ENCODE assay signal across 8 cellular contexts in genomic region chr14:74763803-74764531, GRCh38. TPM values are rescaled to one million over a fixed set of nuclear protein-coding genes. Genes with fewer than 3 reads are reported as not detected.
A peak's percentile ranks its signal among the peaks of the same experiment; 100 is the strongest.
DNase-seq lines count a peak whose midpoint lies in the region; ATAC-seq and TF ChIP-seq lines count a peak whose summit lies in the region.

No MANE protein-coding gene starts in this region.

- peak; percentile 24 for DNase-seq in Daoy (ENCODE audit: low read depth)
- DNase-seq in NB4 (ENCODE audit: low read depth), result peak; percentile 18
- peak; percentile 50 for DNase-seq in adipocyte (ENCODE audit: low read depth)
- no peak for DNase-seq in NCI-H2196 (lab: John Stamatoyannopoulos, UW; ENCODE audit: unreplicated experiment)
- DNase-seq in NCI-H128 (lab: John Stamatoyannopoulos, UW; ENCODE audit: unreplicated experiment), result no peak

- peaks cover 32% of the 10 kb centered on the region for H3K4me1 ChIP-seq in adipocyte (ENCODE audit: control insufficient read depth, insufficient read depth, low read length)
- H3K4me1 ChIP-seq in skeletal muscle satellite cell (ENCODE audit: control insufficient read depth, insufficient read depth, low read length), result peaks cover 20% of the 10 kb centered on the region

- H3K9ac ChIP-seq in adipocyte (ENCODE audit: low read length) (peak overlapping the region; percentile 98), skeletal muscle satellite cell (ENCODE audit: low read depth, low read length) (peak overlapping the region; percentile 99)

- peak overlapping the region; percentile 100 for H3K4me2 ChIP-seq in skeletal muscle satellite cell (ENCODE audit: low read length)

- no peak for TF ChIP-seq POLR2A in NB4 (IDR thresholded peaks at IDR 0.05; ENCODE audit: extremely low read depth, insufficient read length)

- H3K4me3 ChIP-seq in NB4 (ENCODE audit: low read depth, low read length) (peak overlapping the region; percentile 78), adipocyte (ENCODE audit: low read length) (peak overlapping the region; percentile 94), iPS-11a (ENCODE audit: low read depth, low read length) (peak overlapping the region; percentile 86), skeletal muscle satellite cell (ENCODE audit: low read length) (peak overlapping the region; percentile 88)

- H3K36me3 ChIP-seq in adipocyte (ENCODE audit: control insufficient read depth, insufficient read depth, low read length, severe bottlenecking), result no peaks in the 10 kb centered on the region
- H3K36me3 ChIP-seq in skeletal muscle satellite cell (ENCODE audit: insufficient read depth, low read length), result peaks cover 5% of the 10 kb centered on the region

- no peak for ATAC-seq in GM19467 (IDR thresholded peaks at IDR 0.05; ENCODE audit: unreplicated experiment)

- H3K27me3 ChIP-seq in adipocyte (replicated peaks; ENCODE audit: control insufficient read depth, insufficient read depth, low read length) (no peaks in the 10 kb centered on the region), skeletal muscle satellite cell (ENCODE audit: control insufficient read depth, insufficient read depth, low read length) (no peaks in the 10 kb centered on the region)

- no peak for TF ChIP-seq CTCF in NB4 (IDR thresholded peaks at IDR 0.05; ENCODE audit: low read depth, low read length)

- no peaks in the 10 kb centered on the region for H3K9me3 ChIP-seq in adipocyte (ENCODE audit: control insufficient read depth, low read length)
- no peaks in the 10 kb centered on the region for H3K9me3 ChIP-seq in skeletal muscle satellite cell (replicated peaks; ENCODE audit: low read length)

RNA-seq across cellular contexts. Expression of gene YLPM1, which starts 0.9 kb away (rescaled TPM):
- 14.8 and 23.8 TPM in 2 replicates for total RNA-seq in Daoy (2014; rRNA removed; shearing (Covaris generic))
- 23.6 TPM in 2 replicates for total RNA-seq in skeletal muscle satellite cell (2012; rRNA removed)

RNA-seq across cellular contexts. Expression of gene FCF1, which starts 51.0 kb away (rescaled TPM):
- total RNA-seq in Daoy (2014; rRNA removed; shearing (Covaris generic)), result 34.8 and 49.4 TPM in 2 replicates
- 37.4 and 41.3 TPM in 2 replicates for total RNA-seq in skeletal muscle satellite cell (2012; rRNA removed)

RNA-seq across cellular contexts. Expression of gene AREL1, which starts 51.1 kb away (rescaled TPM):
- 24.6 and 27.9 TPM in 2 replicates for total RNA-seq in Daoy (2014; rRNA removed; shearing (Covaris generic))
- total RNA-seq in skeletal muscle satellite cell (2012; rRNA removed), result 21.2 and 22.1 TPM in 2 replicates

Comparison
In these comparisons a context has a peak if more than half of its experiments do, and no peak if none do; other contexts are left out.
1. DNase-seq: peak in Daoy (single experiment), NB4 (single experiment) and adipocyte (single experiment); none in NCI-H2196 (single experiment) and NCI-H128 (single experiment).
2. Peak in every context shown above with its lines, with median percentiles within 50 percentile points of each other: H3K4me3 ChIP-seq.